Comparison of ENCODE assay signal across 1 cellular context in genomic region chr17:59151591-59151990, GRCh38.
TF ChIP-seq lines count a peak whose summit lies in the region.

No MANE protein-coding gene starts in this region.

TF ChIP-seq in HEK293T, 16 proteins besides CTCF, POLR2A, EP300 and RAD21:
- TF ChIP-seq SP1 (IDR thresholded peaks at IDR 0.05), result no peak
- TF ChIP-seq PKNOX1 (IDR thresholded peaks at IDR 0.05), result no peak
- TF ChIP-seq ARNT (IDR thresholded peaks at IDR 0.05), result no peak
- TF ChIP-seq ZNF384 (IDR thresholded peaks at IDR 0.05), result no peak
- TF ChIP-seq FOXM1 (IDR thresholded peaks at IDR 0.05; ENCODE audit: borderline replicate concordance), result no peak
- no peak for TF ChIP-seq L3MBTL2 (conservative IDR thresholded peaks at IDR 0.05)
- TF ChIP-seq ELF4 (IDR thresholded peaks at IDR 0.05), result no peak
- no peak for TF ChIP-seq TARDBP (IDR thresholded peaks at IDR 0.05)
- no peak for TF ChIP-seq LEF1 (IDR thresholded peaks at IDR 0.05; ENCODE audit: borderline replicate concordance)
- TF ChIP-seq CTBP1 (IDR thresholded peaks at IDR 0.05; ENCODE audit: borderline replicate concordance), result no peak; the same call in 1 of the 2 replicates
- TF ChIP-seq FOXA1 (IDR thresholded peaks at IDR 0.05), result no peak
- no peak for TF ChIP-seq NFRKB (IDR thresholded peaks at IDR 0.05)
- TF ChIP-seq HDGF (IDR thresholded peaks at IDR 0.05; ENCODE audit: borderline replicate concordance), result no peak
